In the genomic region with DNA sequence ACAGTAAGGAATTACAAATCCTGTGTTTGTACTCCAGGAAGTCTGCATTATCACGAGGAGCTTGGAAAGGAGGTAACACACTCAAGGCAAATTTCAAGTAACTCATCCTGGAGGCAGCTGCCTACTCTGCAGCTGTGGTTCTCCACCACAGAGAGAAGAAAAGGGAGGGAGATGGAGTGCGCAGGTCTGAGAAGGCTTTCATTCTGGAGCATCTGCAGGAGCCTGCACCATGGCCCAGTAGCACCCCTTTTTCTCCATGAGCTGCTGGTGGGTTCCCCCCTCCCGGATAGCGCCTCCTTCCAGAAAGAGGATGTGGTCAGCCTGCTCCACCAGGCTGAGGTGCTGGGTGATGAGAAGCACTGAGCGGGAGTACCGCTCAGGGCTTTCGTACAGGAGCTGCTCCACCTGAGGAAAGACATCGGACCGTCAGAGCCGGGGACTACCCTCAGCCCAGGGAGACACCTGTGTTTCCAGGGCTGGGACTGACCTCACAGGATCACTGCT, we compare ENCODE assay signal across 9 cellular contexts. TPM values are rescaled to one million over a fixed set of nuclear protein-coding genes. Genes with fewer than 3 reads are reported as not detected.
DNase-seq lines count a peak whose midpoint lies in the region; ATAC-seq and TF ChIP-seq lines count a peak whose summit lies in the region.
"Had no signal": no experiment of that assay in that cellular context is flagged by ENCODE, and none has a peak within 500 bp of the region (broad histone marks: within the 10 kb centered on the region; RNA-seq: fewer than 3 reads in every experiment).

No MANE protein-coding gene starts in this region.

- peak overlapping the region; percentile 99 for H3K4me3 Mint-ChIP-seq in activated B cell treated with CpG ODN at 0.5 μM for 24 hours

- TF ChIP-seq POLR2A in suprapubic skin (IDR thresholded peaks at IDR 0.05), result no peak

- peaks cover 89% of the 10 kb centered on the region for H3K4me1 Mint-ChIP-seq in activated B cell treated with CpG ODN at 0.5 μM for 24 hours

- 73% methylated on average over 10 of the region's 10 CpGs for WGBS in suprapubic skin

- H3K9me3 ChIP-seq in iPS-18c (ENCODE audit: control insufficient read depth, insufficient read depth, low read length) (no peaks in the 10 kb centered on the region), suprapubic skin (no peaks in the 10 kb centered on the region)

- intact Hi-C loops in activated B cell treated with CpG ODN at 0.5 μM for 24 hours (cut with micrococcal nuclease), result no loop called here

- peaks cover 58% of the 10 kb centered on the region for H3K36me3 ChIP-seq in suprapubic skin

- H3K27me3 ChIP-seq in suprapubic skin, result no peaks in the 10 kb centered on the region

- ATAC-seq in activated B cell treated with CpG ODN at 0.5 μM for 24 hours (ENCODE audit: low read depth) (no peak), HG03135 (IDR thresholded peaks at IDR 0.05; ENCODE audit: unreplicated experiment) (no peak)

- peaks cover 33% of the 10 kb centered on the region for H3K4me1 ChIP-seq in suprapubic skin

- H3K27me3 Mint-ChIP-seq in activated B cell treated with CpG ODN at 0.5 μM for 24 hours, result no peaks in the 10 kb centered on the region

- TF ChIP-seq CTCF in activated B cell treated with CpG ODN at 0.5 μM for 24 hours (IDR thresholded peaks at IDR 0.05) (no peak), suprapubic skin (IDR thresholded peaks at IDR 0.05) (no peak)

- POLR2A ChIA-PET in activated B cell treated with CpG ODN at 0.5 μM for 24 hours (lab: Charles Lee), result interaction anchor here (0.5 to 11.9 kb wide), 52 partner anchors 13 to 874 kb away, joined by 3 to 904 read pairs (median 5); partner anchors contain the start of genes B3GALT4, BRD2, DXO and HLA-DMA

- H3K4me3 ChIP-seq in iPS-18c (ENCODE audit: insufficient read depth, low read depth, low read length) (peak overlapping the region; percentile 31; the same call in 1 of the 2 replicates), suprapubic skin (peak overlapping the region; percentile 69)

- peaks cover 97% of the 10 kb centered on the region for H3K36me3 Mint-ChIP-seq in activated B cell treated with CpG ODN at 0.5 μM for 24 hours (ENCODE audit: low read depth)

- peak; percentile 25 for DNase-seq in NK-92 treated with Interleukin-12 subunit alpha and Interleukin-12 subunit beta, amount 100 ng/mL, for 24 hours (lab: John Stamatoyannopoulos, UW)
- DNase-seq in NK-92 (lab: John Stamatoyannopoulos, UW; ENCODE audit: unreplicated experiment) (no peak), activated B cell treated with CpG ODN at 0.5 μM for 24 hours (peak; percentile 50), suprapubic skin (ENCODE audit: low spot score in 2 of 2) (no peak), NCI-H2029 (lab: John Stamatoyannopoulos, UW) (no peak), glomerular visceral epithelial cell (ENCODE audit: extremely low spot score) (no peak)
- DNase-seq: mammary epithelial cell had no signal

- CTCF ChIA-PET in activated B cell treated with CpG ODN at 0.5 μM for 24 hours (lab: Charles Lee), result interaction anchor here (0.9 to 9.7 kb wide), 7 partner anchors 9 to 139 kb away, joined by 3 to 218 read pairs (median 5); partner anchors contain the start of genes HLA-DMA, PSMB9 and TAP1

- H3K27ac ChIP-seq in suprapubic skin, result peak overlapping the region; percentile 95

- no peaks in the 10 kb centered on the region for H3K9me3 Mint-ChIP-seq in activated B cell treated with CpG ODN at 0.5 μM for 24 hours

- TF ChIP-seq EP300 in suprapubic skin (IDR thresholded peaks at IDR 0.05), result no peak

- H3K27ac Mint-ChIP-seq in activated B cell treated with CpG ODN at 0.5 μM for 24 hours, result peak overlapping the region; percentile 100

RNA-seq across cellular contexts. Expression of gene PSMB8, which starts 1.6 kb away (rescaled TPM):
- 182 and 194 TPM in 2 replicates for total RNA-seq in activated B cell treated with CpG ODN at 0.5 μM for 24 hours
- 10 to 100 TPM; 43.6 to 62.7 (median 49.0) TPM for total RNA-seq in suprapubic skin

RNA-seq across cellular contexts. Expression of gene TAP2, which starts 6.9 kb away (rescaled TPM):
- total RNA-seq in activated B cell treated with CpG ODN at 0.5 μM for 24 hours (141 and 172 TPM in 2 replicates), suprapubic skin (10 to 100 TPM; 17.7 to 20.8 (median 20.1) TPM)

RNA-seq across cellular contexts. Expression of gene TAP1, which starts 8.1 kb away (rescaled TPM):
- total RNA-seq in activated B cell treated with CpG ODN at 0.5 μM for 24 hours, result 148 and 151 TPM in 2 replicates
- 100 to 1,000 TPM in 2 of 4 donors, 10 to 100 TPM in 2; 90.7 to 126 (median 101) TPM for total RNA-seq in suprapubic skin

RNA-seq across cellular contexts. Expression of gene PSMB9, which starts 8.6 kb away (rescaled TPM):
- 198 and 223 TPM in 2 replicates for total RNA-seq in activated B cell treated with CpG ODN at 0.5 μM for 24 hours
- 10 to 100 TPM; 12.6 to 35.8 (median 19.1) TPM for total RNA-seq in suprapubic skin

RNA-seq across cellular contexts. Expression of gene HLA-DOB, which starts 28.6 kb away (rescaled TPM):
- 95.6 and 101 TPM in 2 replicates for total RNA-seq in activated B cell treated with CpG ODN at 0.5 μM for 24 hours
- 1 to 10 TPM; 1.6 to 5.1 (median 2.7) TPM for total RNA-seq in suprapubic skin

Comparison
In these comparisons a context has a peak if more than half of its experiments do, and no peak if none do; other contexts are left out.
1. DNase-seq: peak in NK-92 treated with Interleukin-12 subunit alpha and Interleukin-12 subunit beta, amount 100 ng/mL, for 24 hours (single experiment) and activated B cell treated with CpG ODN at 0.5 μM for 24 hours (single experiment); none in NK-92 (single experiment), suprapubic skin (0 of 2), NCI-H2029 (single experiment) and glomerular visceral epithelial cell (single experiment).